Comparison of ENCODE assay signal across 1 cellular context in the genomic region with DNA sequence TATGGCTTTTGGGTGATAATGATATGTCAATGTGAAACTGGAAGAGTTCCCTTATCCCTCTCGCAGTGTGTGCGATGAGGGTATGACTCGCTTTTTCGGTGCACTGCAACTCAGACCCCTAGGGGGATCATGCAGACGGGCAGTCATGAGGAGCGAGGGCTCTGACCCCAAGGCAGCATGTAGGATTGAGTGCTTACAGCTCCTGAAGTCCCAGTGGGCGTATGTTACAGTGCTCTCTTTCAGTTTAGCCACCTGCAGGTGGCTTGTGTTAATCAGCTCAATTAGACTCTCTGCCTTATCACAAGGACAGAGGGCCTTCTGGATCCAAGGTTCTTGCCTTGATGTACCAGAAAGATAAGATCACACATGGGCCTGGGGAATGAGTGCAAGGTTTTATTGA.
TF ChIP-seq lines count a peak whose summit lies in the region.

No MANE protein-coding gene starts in this region.

TF ChIP-seq in GM23338, 12 proteins besides CTCF, POLR2A, EP300 and RAD21:
- TF ChIP-seq JUNB (IDR thresholded peaks at IDR 0.05; ENCODE audit: unreplicated experiment): no peak
- no peak for TF ChIP-seq CREB1 (CRISPR knock-in tag; IDR thresholded peaks at IDR 0.05; ENCODE audit: low read depth)
- no peak for TF ChIP-seq ETS1 (IDR thresholded peaks at IDR 0.05)
- no peak for TF ChIP-seq POLR2AphosphoS5 (IDR thresholded peaks at IDR 0.05; ENCODE audit: low read depth)
